Comparison of ENCODE assay signal across 8 cellular contexts in the genomic region with DNA sequence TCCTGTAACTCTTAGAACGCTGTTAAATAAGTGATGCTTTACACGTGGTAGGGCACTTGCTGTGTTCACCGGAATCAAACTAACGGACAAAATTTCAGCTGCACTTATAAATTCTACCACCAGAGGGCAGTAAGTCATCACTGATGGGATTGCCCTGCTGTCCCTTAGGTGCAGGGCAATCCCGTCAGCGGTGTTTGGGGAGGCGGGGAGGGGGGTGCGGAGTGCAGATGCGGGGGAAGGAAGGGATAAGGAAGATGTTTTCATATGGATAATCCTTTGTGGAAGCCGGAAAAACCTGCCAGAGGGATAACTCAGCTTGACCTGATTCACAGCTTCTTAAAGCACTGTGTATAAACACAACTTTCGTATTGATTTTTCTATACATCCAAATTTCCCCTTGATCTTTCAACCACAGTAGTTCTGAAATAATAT. TPM values are rescaled to one million over a fixed set of nuclear protein-coding genes. Genes with fewer than 3 reads are reported as not detected.
DNase-seq lines count a peak whose midpoint lies in the region; ATAC-seq, FAIRE-seq and TF ChIP-seq lines count a peak whose summit lies in the region.

No MANE protein-coding gene starts in this region.

- H3K4me3 ChIP-seq in thyroid gland (replicated peaks in 1 of 3) = no peak overlapping the region

- H3K27ac ChIP-seq in thyroid gland = no peak overlapping the region

- intact Hi-C loops in thyroid gland (cut with DNase I) = loop anchor here (2.0 kb wide), 1 partner anchor 210 kb away; no protein-coding TSS in a partner anchor

- no peak overlapping the region for H3K4me3 Mint-ChIP-seq in activated T-cell treated with anti-CD3 and anti-CD28 coated beads, Interleukin-2, amount 50 U/mL, for 4 hours
- no peak overlapping the region for H3K4me3 Mint-ChIP-seq in nephron progenitor cell

- 7 to 8% methylated on average over 11 of the region's 11 CpGs for WGBS in thyroid gland, 2 donors

- DNase-seq in D721Med (ENCODE audit: insufficient read length, low spot score) (peak; percentile 44), HuH-7 (ENCODE audit: low spot score) (peak; percentile 57), OCI-M1 (lab: John Stamatoyannopoulos, UW) (peak; percentile 81), fibroblast of peridontal ligament (ENCODE audit: extremely low read depth) (peak; percentile 74), nephron progenitor cell (peak; percentile 70), thyroid gland (peak; percentile 13 to 24)
- peak; percentile 36 for DNase-seq in activated T-cell treated with anti-CD3 and anti-CD28 coated beads, Interleukin-2, amount 50 U/mL, for 4 hours

- H3K36me3 ChIP-seq in thyroid gland = no peaks in the 10 kb centered on the region

- TF ChIP-seq CTCF in D721Med (IDR thresholded peaks at IDR 0.05; ENCODE audit: insufficient read depth, missing control alignments) = peak; percentile 81
- TF ChIP-seq CTCF in nephron progenitor cell (IDR thresholded peaks at IDR 0.05) = peak; percentile 81
- TF ChIP-seq CTCF in thyroid gland (IDR thresholded peaks at IDR 0.05) = peak; percentile 59 to 90 (median 84)

- no peaks in the 10 kb centered on the region for H3K27me3 ChIP-seq in thyroid gland

- peaks cover 0 to 4% of the 10 kb centered on the region in 2 donors for H3K4me1 ChIP-seq in thyroid gland

- no peaks in the 10 kb centered on the region for H3K9me3 Mint-ChIP-seq in activated T-cell treated with anti-CD3 and anti-CD28 coated beads, Interleukin-2, amount 50 U/mL, for 4 hours
- H3K9me3 Mint-ChIP-seq in nephron progenitor cell = no peaks in the 10 kb centered on the region

- peak; percentile 29 for FAIRE-seq in D721Med (lab: Jason Lieb, UNC)

- no peaks in the 10 kb centered on the region for H3K9me3 ChIP-seq in thyroid gland

- peaks cover 4% of the 10 kb centered on the region for H3K27me3 Mint-ChIP-seq in activated T-cell treated with anti-CD3 and anti-CD28 coated beads, Interleukin-2, amount 50 U/mL, for 4 hours (ENCODE audit: low read depth)
- peaks cover 3% of the 10 kb centered on the region for H3K27me3 Mint-ChIP-seq in nephron progenitor cell (ENCODE audit: low read depth, poor library complexity)

- peaks cover 1% of the 10 kb centered on the region for H3K4me1 Mint-ChIP-seq in activated T-cell treated with anti-CD3 and anti-CD28 coated beads, Interleukin-2, amount 50 U/mL, for 4 hours (ENCODE audit: low read depth)
- H3K4me1 Mint-ChIP-seq in nephron progenitor cell = peaks cover 19% of the 10 kb centered on the region

- H3K36me3 Mint-ChIP-seq in activated T-cell treated with anti-CD3 and anti-CD28 coated beads, Interleukin-2, amount 50 U/mL, for 4 hours (ENCODE audit: insufficient read depth) = no peaks in the 10 kb centered on the region
- no peaks in the 10 kb centered on the region for H3K36me3 Mint-ChIP-seq in nephron progenitor cell (ENCODE audit: low read depth)

- no peak overlapping the region for H3K27ac Mint-ChIP-seq in nephron progenitor cell

- peak; percentile 74 to 81 for ATAC-seq in activated T-cell treated with anti-CD3 and anti-CD28 coated beads, Interleukin-2, amount 50 U/mL, for 4 hours
- ATAC-seq in GM18861 (IDR thresholded peaks at IDR 0.05; ENCODE audit: unreplicated experiment) = no peak

- no peak for TF ChIP-seq POLR2A in thyroid gland (IDR thresholded peaks at IDR 0.05)

RNA-seq across cellular contexts. Expression of a gene that starts 21.7 kb away (rescaled TPM):
- not detected for total RNA-seq in activated T-cell treated with anti-CD3 and anti-CD28 coated beads, Interleukin-2, amount 50 U/mL, for 4 hours
- total RNA-seq in thyroid gland = not detected

RNA-seq across cellular contexts. Expression of a gene that starts 51.8 kb away (rescaled TPM):
- total RNA-seq in activated T-cell treated with anti-CD3 and anti-CD28 coated beads, Interleukin-2, amount 50 U/mL, for 4 hours = 100 to 1,000 TPM; 321 to 342 (median 325) TPM
- total RNA-seq in thyroid gland = 100 to 1,000 TPM; 326 to 969 (median 539) TPM

Comparison
In these comparisons a context has a peak if more than half of its experiments do, and no peak if none do; other contexts are left out.
1. DNase-seq: peak in every context shown above with its lines; median percentile 81 in OCI-M1; 74 in fibroblast of peridontal ligament; 70 in nephron progenitor cell; 57 in HuH-7; 44 in D721Med; 36 in activated T-cell treated with anti-CD3 and anti-CD28 coated beads, Interleukin-2, amount 50 U/mL, for 4 hours; 18 in thyroid gland.